Comparison of ENCODE assay signal across 12 cellular contexts in genomic region chr3:1275495-1275894, GRCh38.
DNase-seq lines count a peak whose midpoint lies in the region; ATAC-seq and TF ChIP-seq lines count a peak whose summit lies in the region.
"Had no signal": no experiment of that assay in that cellular context is flagged by ENCODE, and none has a peak within 500 bp of the region (broad histone marks: within the 10 kb centered on the region; RNA-seq: fewer than 3 reads in every experiment).

No MANE protein-coding gene starts in this region.

- H3K9me3 Mint-ChIP-seq in Caco-2 (ENCODE audit: unreplicated experiment) (no peaks in the 10 kb centered on the region), GM23338 (peaks cover 95% of the 10 kb centered on the region), glutamatergic neuron (ENCODE audit: unreplicated experiment) (no peaks in the 10 kb centered on the region)

- H3K4me2 ChIP-seq in GM23338 (no peak overlapping the region), OCI-LY3 (ENCODE audit: low read length) (no peak overlapping the region)

- H4K20me1 ChIP-seq in GM23338 (replicated peaks; ENCODE audit: insufficient read depth) (no peaks in the 10 kb centered on the region), OCI-LY3 (ENCODE audit: insufficient read depth, low read length) (no peaks in the 10 kb centered on the region)

- H3K4me1 Mint-ChIP-seq in Caco-2 (ENCODE audit: low read depth, unreplicated experiment) = no peaks in the 10 kb centered on the region
- H3K4me1 Mint-ChIP-seq in GM23338 = no peaks in the 10 kb centered on the region
- peaks cover 2% of the 10 kb centered on the region for H3K4me1 Mint-ChIP-seq in glutamatergic neuron (ENCODE audit: low read depth, unreplicated experiment)

- H3K9ac ChIP-seq in OCI-LY3 (ENCODE audit: low read length) = no peak overlapping the region

- no peaks in the 10 kb centered on the region for H3K4me1 ChIP-seq in Caco-2
- H3K4me1 ChIP-seq in GM23338 (ENCODE audit: insufficient read depth) = no peaks in the 10 kb centered on the region
- H3K4me1 ChIP-seq in OCI-LY3 (ENCODE audit: low read length) = no peaks in the 10 kb centered on the region
- no peaks in the 10 kb centered on the region for H3K4me1 ChIP-seq in ascending aorta

- H3K36me3 ChIP-seq in Caco-2 (ENCODE audit: control insufficient read depth, insufficient read depth, low read length) (no peaks in the 10 kb centered on the region), GM23338 (ENCODE audit: insufficient read depth) (no peaks in the 10 kb centered on the region), OCI-LY3 (replicated peaks; ENCODE audit: low read depth, low read length) (peaks cover 49% of the 10 kb centered on the region), ascending aorta (no peaks in the 10 kb centered on the region)

- POLR2A ChIA-PET in Caco-2 (lab: Charles Lee) = no interaction called here

- no peaks in the 10 kb centered on the region for H3K9me2 ChIP-seq in GM23338 (ENCODE audit: insufficient read depth)

- H3K27me3 Mint-ChIP-seq in Caco-2 (ENCODE audit: insufficient read depth, unreplicated experiment) (peaks cover 6% of the 10 kb centered on the region), GM23338 (ENCODE audit: insufficient read depth, low read depth, poor library complexity) (peaks cover 8% of the 10 kb centered on the region), glutamatergic neuron (ENCODE audit: unreplicated experiment) (no peaks in the 10 kb centered on the region)
- H3K27me3 Mint-ChIP-seq: brain had no signal

- H2AFZ ChIP-seq in GM23338 = no peak overlapping the region
- no peak overlapping the region for H2AFZ ChIP-seq in OCI-LY3 (ENCODE audit: low read depth, low read length)

- H3K27ac ChIP-seq in GM23338 (ENCODE audit: low read depth) = no peak overlapping the region
- H3K27ac ChIP-seq in OCI-LY3 (ENCODE audit: low read length) = no peak overlapping the region
- no peak overlapping the region for H3K27ac ChIP-seq in ascending aorta

- H3K4me3 ChIP-seq in Caco-2 (ENCODE audit: low read depth, low read length) (no peak overlapping the region), GM23338 (no peak overlapping the region), OCI-LY3 (ENCODE audit: low read length) (no peak overlapping the region), ascending aorta (no peak overlapping the region)

- CTCF ChIA-PET in Caco-2 (lab: Charles Lee) = no interaction called here

- DNase-seq in Caco-2 (peak; percentile 30 to 38), GM23338 (ENCODE audit: low spot score) (peak; percentile 71), glutamatergic neuron (peak; percentile 27), ascending aorta (ENCODE audit: low spot score in 2 of 2) (no peak)
- DNase-seq: activated CD4-positive, alpha-beta T cell treated with anti-CD3 and anti-CD28 coated beads, Interleukin-2, amount 50 U/mL, for 1 hour; NCI-H187 treated with DMSO at 0.1 percent for 48 hours; stimulated activated naive CD4-positive, alpha-beta T cell had no signal

- ATAC-seq in GM23338 = no peak
- ATAC-seq in HG03378 (IDR thresholded peaks at IDR 0.05; ENCODE audit: unreplicated experiment) = no peak
- ATAC-seq in HG02981 (IDR thresholded peaks at IDR 0.05; ENCODE audit: unreplicated experiment) = no peak
- ATAC-seq in HG03342 (IDR thresholded peaks at IDR 0.05; ENCODE audit: unreplicated experiment) = no peak

- peak; percentile 32 to 47 for TF ChIP-seq CTCF in Caco-2 (IDR thresholded peaks at IDR 0.05; ENCODE audit: insufficient read depth in 1 of 2, low read depth in 1 of 2, low read length in 1 of 2, severe bottlenecking in 1 of 2, unreplicated experiment in 1 of 2)
- TF ChIP-seq CTCF in GM23338 (conservative IDR thresholded peaks at IDR 0.05; ENCODE audit: low read depth in 2 of 2) = peak; percentile 83 to 84
- TF ChIP-seq CTCF in OCI-LY3 (IDR thresholded peaks at IDR 0.05; ENCODE audit: low read depth, low read length) = peak; percentile 59
- peak; percentile 34 for TF ChIP-seq CTCF in glutamatergic neuron (IDR thresholded peaks at IDR 0.05; ENCODE audit: partially characterized antibody, unreplicated experiment)
- no peak for TF ChIP-seq CTCF in ascending aorta (IDR thresholded peaks at IDR 0.05)

- no TSS peak for BruUV-seq in Caco-2 (replicated peaks; lab: Mats Ljungman, UMichigan)

- H3K79me2 ChIP-seq in GM23338 (replicated peaks; ENCODE audit: insufficient read depth) = no peaks in the 10 kb centered on the region
- H3K79me2 ChIP-seq in OCI-LY3 (ENCODE audit: low read length) = no peaks in the 10 kb centered on the region

- H3K4me3 Mint-ChIP-seq in Caco-2 (ENCODE audit: unreplicated experiment) (no peak overlapping the region), GM23338 (no peak overlapping the region), glutamatergic neuron (ENCODE audit: unreplicated experiment) (no peak overlapping the region)
- H3K4me3 Mint-ChIP-seq: brain had no signal

- intact Hi-C loops in Caco-2 (cut with micrococcal nuclease; ENCODE audit: unreplicated experiment) (loop anchor here (2.0 to 10.0 kb wide), 3 partner anchors 69 to 1739 kb away; no protein-coding TSS in a partner anchor), ascending aorta (cut with DNase I) (no loop called here)

- no peaks in the 10 kb centered on the region for H3F3A ChIP-seq in GM23338 (replicated peaks; ENCODE audit: low read depth)

- H3K9me3 ChIP-seq in Caco-2 (no peaks in the 10 kb centered on the region), OCI-LY3 (ENCODE audit: insufficient read depth, low read length) (no peaks in the 10 kb centered on the region), ascending aorta (no peaks in the 10 kb centered on the region)

- H3K27me3 ChIP-seq in Caco-2 (replicated peaks; ENCODE audit: control insufficient read depth, insufficient read depth, low read length) = no peaks in the 10 kb centered on the region
- no peaks in the 10 kb centered on the region for H3K27me3 ChIP-seq in GM23338 (ENCODE audit: insufficient read depth)
- H3K27me3 ChIP-seq in OCI-LY3 (ENCODE audit: low read depth, low read length) = no peaks in the 10 kb centered on the region
- no peaks in the 10 kb centered on the region for H3K27me3 ChIP-seq in ascending aorta

- H3K36me3 Mint-ChIP-seq in Caco-2 (ENCODE audit: insufficient read depth, unreplicated experiment) (no peaks in the 10 kb centered on the region), GM23338 (ENCODE audit: low read depth) (peaks cover 20% of the 10 kb centered on the region), glutamatergic neuron (ENCODE audit: unreplicated experiment) (peaks cover 14% of the 10 kb centered on the region)
- H3K36me3 Mint-ChIP-seq: brain had no signal

- H3K27ac Mint-ChIP-seq in Caco-2 (ENCODE audit: unreplicated experiment) (no peak overlapping the region), GM23338 (no peak overlapping the region), glutamatergic neuron (ENCODE audit: unreplicated experiment) (no peak overlapping the region)
- H3K27ac Mint-ChIP-seq: brain had no signal

TF ChIP-seq in GM23338, 12 proteins besides CTCF, POLR2A, EP300 and RAD21:
- TF ChIP-seq STAT1 (IDR thresholded peaks at IDR 0.05; ENCODE audit: unreplicated experiment) (no peak), ZNF114 (CRISPR knock-in tag; IDR thresholded peaks at IDR 0.05) (no peak), EZH2phosphoT487 (IDR thresholded peaks at IDR 0.05; ENCODE audit: unreplicated experiment) (no peak), ETS1 (IDR thresholded peaks at IDR 0.05) (no peak)

Comparison
In these comparisons a context has a peak if more than half of its experiments do, and no peak if none do; other contexts are left out.
1. DNase-seq: peak in Caco-2 (2 of 2), GM23338 (single experiment) and glutamatergic neuron (single experiment); none in ascending aorta (0 of 2).
2. CTCF ChIP-seq: peak in Caco-2 (2 of 2), GM23338 (2 of 2), OCI-LY3 (single experiment) and glutamatergic neuron (single experiment); none in ascending aorta (0 of 3).